9 cellular contexts compared by ENCODE assay signal in the genomic region with DNA sequence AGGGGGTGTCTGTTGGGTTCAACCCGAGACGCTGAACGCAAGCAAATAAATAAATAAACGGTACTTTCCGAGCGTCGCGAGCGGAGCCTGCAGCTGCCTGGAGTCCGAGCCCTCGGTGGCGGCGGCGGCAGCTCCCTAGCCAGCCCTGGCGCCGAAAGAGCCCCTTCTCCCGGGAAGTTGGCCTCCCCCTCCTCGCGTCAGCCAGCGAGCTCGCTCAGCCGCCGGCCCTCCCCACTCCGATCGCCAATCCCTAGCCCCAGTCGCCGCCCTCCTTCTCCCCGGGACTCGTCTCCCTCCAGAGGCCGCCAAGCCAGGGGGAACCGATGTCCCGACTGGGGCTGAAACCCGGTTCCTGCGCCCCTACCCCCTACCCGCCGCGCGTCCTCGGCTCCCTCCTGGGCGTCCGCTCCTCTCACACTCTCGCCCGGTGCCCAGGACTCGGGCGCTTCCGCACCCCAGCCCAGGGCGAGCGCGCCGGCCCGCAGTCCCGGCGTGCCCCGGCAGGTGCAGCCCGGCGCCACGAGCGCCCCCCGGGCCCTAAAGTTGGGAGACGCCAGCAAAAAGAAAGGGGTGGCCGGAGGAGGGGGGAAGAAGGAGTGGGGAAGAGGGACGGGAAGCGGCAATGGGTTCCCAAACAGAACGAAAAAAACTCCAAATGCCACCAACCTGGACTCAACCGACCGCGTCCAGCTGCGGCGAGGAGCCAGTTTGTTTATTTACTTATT. TPM values are rescaled to one million over a fixed set of nuclear protein-coding genes. Genes with fewer than 3 reads are reported as not detected.
DNase-seq lines count a peak whose midpoint lies in the region; ATAC-seq and TF ChIP-seq lines count a peak whose summit lies in the region.
"Had no signal": no experiment of that assay in that cellular context is flagged by ENCODE, and none has a peak within 500 bp of the region (broad histone marks: within the 10 kb centered on the region; RNA-seq: fewer than 3 reads in every experiment).

A gene with protein sequence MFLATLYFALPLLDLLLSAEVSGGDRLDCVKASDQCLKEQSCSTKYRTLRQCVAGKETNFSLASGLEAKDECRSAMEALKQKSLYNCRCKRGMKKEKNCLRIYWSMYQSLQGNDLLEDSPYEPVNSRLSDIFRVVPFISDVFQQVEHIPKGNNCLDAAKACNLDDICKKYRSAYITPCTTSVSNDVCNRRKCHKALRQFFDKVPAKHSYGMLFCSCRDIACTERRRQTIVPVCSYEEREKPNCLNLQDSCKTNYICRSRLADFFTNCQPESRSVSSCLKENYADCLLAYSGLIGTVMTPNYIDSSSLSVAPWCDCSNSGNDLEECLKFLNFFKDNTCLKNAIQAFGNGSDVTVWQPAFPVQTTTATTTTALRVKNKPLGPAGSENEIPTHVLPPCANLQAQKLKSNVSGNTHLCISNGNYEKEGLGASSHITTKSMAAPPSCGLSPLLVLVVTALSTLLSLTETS (minus strand): TSS at position 710 of the 725 bp plus-strand sequence. CDS start 1,177 bp downstream, outside the sequence.

- H3K9me3 ChIP-seq in colonic mucosa (no peaks in the 10 kb centered on the region), upper lobe of right lung (no peaks in the 10 kb centered on the region)

- H3K4me1 ChIP-seq in colonic mucosa (no peaks in the 10 kb centered on the region), upper lobe of right lung (peaks cover 9% of the 10 kb centered on the region)

- peak; percentile 16 for DNase-seq in COR-L47 (lab: John Stamatoyannopoulos, UW)
- DNase-seq in HuH-7 (ENCODE audit: low spot score): peak; percentile 54
- DNase-seq in colonic mucosa: no peak
- DNase-seq in memory B cell (ENCODE audit: low spot score in 2 of 2): no peak
- no peak for DNase-seq in upper lobe of right lung
- DNase-seq in globus pallidus (ENCODE audit: low spot score): no peak
- no peak for DNase-seq in occipital lobe (lab: John Stamatoyannopoulos, UW)
- DNase-seq in stimulated activated CD4-positive, alpha-beta T cell treated with anti-CD3 and anti-CD28 coated beads, Interleukin-2, amount 100 ng/mL, for 24 hours: no peak

- peaks cover 22% of the 10 kb centered on the region for H3K27me3 Mint-ChIP-seq in memory B cell

- H3K36me3 ChIP-seq in colonic mucosa (no peaks in the 10 kb centered on the region), upper lobe of right lung (no peaks in the 10 kb centered on the region)

- H3K4me3 Mint-ChIP-seq in memory B cell: peak within 1 kb of the TSS; percentile 40

- no peak within 1 kb of the TSS for H3K27ac Mint-ChIP-seq in memory B cell

- TF ChIP-seq CTCF in colonic mucosa (IDR thresholded peaks at IDR 0.05) (no peak), upper lobe of right lung (IDR thresholded peaks at IDR 0.05) (no peak)

- peak within 1 kb of the TSS in 1 of 2 donors; percentile 48 for H3K9ac ChIP-seq in colonic mucosa (ENCODE audit: low read depth in 2 of 2, low read length in 2 of 2)

- no peak within 1 kb of the TSS for H3K27ac ChIP-seq in colonic mucosa
- H3K27ac ChIP-seq in upper lobe of right lung: no peak within 1 kb of the TSS

- no peak for ATAC-seq in memory B cell (ENCODE audit: low read depth)
- ATAC-seq in upper lobe of right lung: peak; percentile 34

- intact Hi-C loops in colonic mucosa (cut with DNase I) (no loop called here), upper lobe of right lung (cut with DNase I) (no loop called here)

- H3K27me3 ChIP-seq in colonic mucosa (peaks cover 59% of the 10 kb centered on the region), upper lobe of right lung (peaks cover 75% of the 10 kb centered on the region)

- H3K36me3 Mint-ChIP-seq in memory B cell: no peaks in the 10 kb centered on the region

- peaks cover 3% of the 10 kb centered on the region for H3K9me3 Mint-ChIP-seq in memory B cell

- peak within 1 kb of the TSS; percentile 28 for H3K4me3 ChIP-seq in colonic mucosa
- H3K4me3 ChIP-seq in upper lobe of right lung: peak within 1 kb of the TSS; percentile 42

- peaks cover 4% of the 10 kb centered on the region for H3K4me1 Mint-ChIP-seq in memory B cell

RNA-seq across cellular contexts. Expression of the gene that starts here (rescaled TPM):
- total RNA-seq in colonic mucosa (1 to 10 TPM; 1.0 to 4.9 TPM), upper lobe of right lung (3.4 TPM), occipital lobe (4.7 TPM)
- total RNA-seq: HT1080 had no signal

Comparison
In these comparisons a context has a peak if more than half of its experiments do, and no peak if none do; other contexts are left out.
1. DNase-seq: peak in COR-L47 (single experiment) and HuH-7 (single experiment); none in colonic mucosa (single experiment), memory B cell (0 of 2), upper lobe of right lung (single experiment), globus pallidus (single experiment), occipital lobe (single experiment) and stimulated activated CD4-positive, alpha-beta T cell treated with anti-CD3 and anti-CD28 coated beads, Interleukin-2, amount 100 ng/mL, for 24 hours (0 of 2).